22 cellular contexts compared by ENCODE assay signal in the genomic region with DNA sequence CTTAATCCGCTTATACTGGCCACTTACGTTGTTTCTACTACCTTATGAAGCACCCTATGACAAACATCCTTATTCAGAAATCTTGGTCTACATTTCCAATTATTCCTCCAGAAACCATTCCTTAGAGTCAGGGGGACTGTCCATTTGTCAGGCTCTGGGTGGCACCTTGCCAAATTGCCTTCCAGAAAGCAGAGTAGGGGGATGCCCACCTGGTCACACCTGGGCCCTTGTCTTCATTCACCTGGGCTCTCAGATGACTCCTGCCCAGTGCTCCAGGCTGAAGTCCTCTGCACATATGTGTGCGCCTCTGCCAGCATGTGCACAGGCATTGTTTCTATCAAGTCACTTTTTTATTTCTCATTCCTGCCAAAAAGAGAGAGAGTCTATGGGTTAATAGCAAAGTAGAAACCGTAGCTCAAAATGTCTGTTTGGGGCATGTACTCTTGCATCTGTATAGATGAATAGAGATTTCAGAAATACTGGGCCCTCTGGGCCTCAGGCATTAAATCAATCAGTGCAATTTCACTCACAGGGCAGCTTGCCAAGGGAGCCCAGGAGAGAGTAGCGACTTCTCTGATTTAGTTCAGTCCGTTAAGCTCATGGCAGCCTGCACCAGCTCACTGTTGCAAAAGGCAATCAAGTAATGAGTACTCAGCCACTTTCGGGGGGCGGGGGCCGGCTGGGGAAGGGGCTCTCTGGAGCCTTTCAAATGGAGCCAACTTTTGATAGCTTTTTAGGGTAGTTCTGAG.
DNase-seq lines count a peak whose midpoint lies in the region; ATAC-seq and TF ChIP-seq lines count a peak whose summit lies in the region.
"Had no signal": no experiment of that assay in that cellular context is flagged by ENCODE, and none has a peak within 500 bp of the region (broad histone marks: within the 10 kb centered on the region; RNA-seq: fewer than 3 reads in every experiment).

No MANE protein-coding gene starts in this region.

- no peak for ATAC-seq in HG03520 (IDR thresholded peaks at IDR 0.05; ENCODE audit: unreplicated experiment)
- no peak for ATAC-seq in HG03571 (IDR thresholded peaks at IDR 0.05; ENCODE audit: unreplicated experiment)
- ATAC-seq: activated CD8-positive, alpha-beta T cell treated with anti-CD3 and anti-CD28 coated beads for 36 hours; foreskin keratinocyte; HCT116; Panc1 had no signal

- H3K27ac ChIP-seq in A673 (ENCODE audit: low read depth, low read length, poor library complexity, severe bottlenecking) = peak overlapping the region; percentile 11
- H3K27ac ChIP-seq: foreskin keratinocyte had no signal

- H3K4me3 ChIP-seq in A673 (ENCODE audit: low read depth, low read length, poor library complexity, severe bottlenecking) = no peak overlapping the region

- H3K36me3 ChIP-seq in A673 (ENCODE audit: insufficient read depth, low read length, poor library complexity, severe bottlenecking) = no peaks in the 10 kb centered on the region

- no TSS peak for BruUV-seq in A673 (replicated peaks; lab: Mats Ljungman, UMichigan)

- no peaks in the 10 kb centered on the region for H3K27me3 Mint-ChIP-seq in activated T-helper 2 cell treated with anti-CD3 and anti-CD28 coated beads, Interferon-gamma antibody, Interleukin-2, Interleukin-4, amounts not matched to agents 10 μg/mL and 5 μg/mL and 100 μg/mL, durations not matched to agents 14 hours and 24 hours and 36 hours (ENCODE audit: low read depth)
- H3K27me3 Mint-ChIP-seq: activated CD8-positive, alpha-beta T cell treated with anti-CD3 and anti-CD28 coated beads for 36 hours had no signal

- H3K9me3 ChIP-seq in A673 (ENCODE audit: low read depth, low read length, poor library complexity, severe bottlenecking) = no peaks in the 10 kb centered on the region

- no peaks in the 10 kb centered on the region for H3K27me3 ChIP-seq in A673 (replicated peaks; ENCODE audit: insufficient read depth, low read depth, low read length, poor library complexity)
- H3K27me3 ChIP-seq: foreskin keratinocyte had no signal

- H3K4me1 Mint-ChIP-seq in activated T-helper 2 cell treated with anti-CD3 and anti-CD28 coated beads, Interferon-gamma antibody, Interleukin-2, Interleukin-4, amounts not matched to agents 10 μg/mL and 5 μg/mL and 100 μg/mL, durations not matched to agents 14 hours and 24 hours and 36 hours (ENCODE audit: low read depth) = peaks cover 39% of the 10 kb centered on the region

- intact Hi-C loops in A673 (cut with micrococcal nuclease; ENCODE audit: unreplicated experiment) = no loop called here
- intact Hi-C loops in activated T-helper 2 cell treated with anti-CD3 and anti-CD28 coated beads, Interferon-gamma antibody, Interleukin-2, Interleukin-4, amounts not matched to agents 10 μg/mL and 5 μg/mL and 100 μg/mL, durations not matched to agents 14 hours and 24 hours and 36 hours (cut with micrococcal nuclease) = no loop called here

- peaks cover 26% of the 10 kb centered on the region for H3K4me1 ChIP-seq in A673 (ENCODE audit: insufficient read depth, low read length, poor library complexity, severe bottlenecking)
- H3K4me1 ChIP-seq: foreskin keratinocyte had no signal

- POLR2A ChIA-PET in A673 (lab: Charles Lee; ENCODE audit: low non-redundant PET) = interaction anchor here (0.9 kb wide), 1 partner anchor 15 kb away, joined by 4 read pairs; no protein-coding TSS in a partner anchor

- no peak for TF ChIP-seq CTCF in A673 (conservative IDR thresholded peaks at IDR 0.05; ENCODE audit: low read depth, low read length)

- H3K4me3 Mint-ChIP-seq in activated T-helper 2 cell treated with anti-CD3 and anti-CD28 coated beads, Interferon-gamma antibody, Interleukin-2, Interleukin-4, amounts not matched to agents 10 μg/mL and 5 μg/mL and 100 μg/mL, durations not matched to agents 14 hours and 24 hours and 36 hours (ENCODE audit: low read depth) = no peak overlapping the region
- H3K4me3 Mint-ChIP-seq: activated CD8-positive, alpha-beta T cell treated with anti-CD3 and anti-CD28 coated beads for 36 hours; activated naive CD4-positive, alpha-beta T cell treated with anti-CD3 and anti-CD28 coated beads for 36 hours had no signal

- no peaks in the 10 kb centered on the region for H3K9me3 Mint-ChIP-seq in activated T-helper 2 cell treated with anti-CD3 and anti-CD28 coated beads, Interferon-gamma antibody, Interleukin-2, Interleukin-4, amounts not matched to agents 10 μg/mL and 5 μg/mL and 100 μg/mL, durations not matched to agents 14 hours and 24 hours and 36 hours
- H3K9me3 Mint-ChIP-seq: activated naive CD4-positive, alpha-beta T cell treated with anti-CD3 and anti-CD28 coated beads for 36 hours had no signal

- peak; percentile 82 for DNase-seq in A673 (ENCODE audit: low spot score)
- DNase-seq in COLO668 (lab: John Stamatoyannopoulos, UW; ENCODE audit: unreplicated experiment) = peak; percentile 7
- DNase-seq in NCI-H2227 treated with DMSO at 0.1 percent for 48 hours (lab: John Stamatoyannopoulos, UW) = peak; percentile 5
- no peak for DNase-seq in activated T-helper 2 cell treated with anti-CD3 and anti-CD28 coated beads, Interferon-gamma antibody, Interleukin-2, Interleukin-4, amounts not matched to agents 10 μg/mL and 5 μg/mL and 100 μg/mL, durations not matched to agents 14 hours and 24 hours and 36 hours (ENCODE audit: low spot score)
- no peak for DNase-seq in activated gamma-delta T cell treated with Interleukin-2 at 50 U/mL for 16 hours
- no peak for DNase-seq in nucleus accumbens (lab: John Stamatoyannopoulos, UW)
- DNase-seq: activated CD4-positive, CD25-positive, alpha-beta regulatory T cell; activated CD8-positive, alpha-beta T cell treated with anti-CD3 and anti-CD28 coated beads for 36 hours; activated naive CD4-positive, alpha-beta T cell treated with anti-CD3 and anti-CD28 coated beads for 36 hours; activated T-cell treated with anti-CD3 and anti-CD28 coated beads, Interleukin-2, amount 50 U/mL, for 1 hour; Calu3; effector CD4-positive, alpha-beta T cell; EL; foreskin keratinocyte; mammary epithelial cell; NCI-H187 treated with DMSO at 0.1 percent for 48 hours; stimulated activated CD4-positive, alpha-beta T cell treated with anti-CD3 and anti-CD28 coated beads, Interleukin-12 subunit alpha, Interleukin-12 subunit beta, amount 100 ng/mL, for 4 hours; T-helper 9 cell had no signal

- peak overlapping the region; percentile 6 for H3K27ac Mint-ChIP-seq in activated T-helper 2 cell treated with anti-CD3 and anti-CD28 coated beads, Interferon-gamma antibody, Interleukin-2, Interleukin-4, amounts not matched to agents 10 μg/mL and 5 μg/mL and 100 μg/mL, durations not matched to agents 14 hours and 24 hours and 36 hours
- H3K27ac Mint-ChIP-seq: activated CD8-positive, alpha-beta T cell treated with anti-CD3 and anti-CD28 coated beads for 36 hours; activated naive CD4-positive, alpha-beta T cell treated with anti-CD3 and anti-CD28 coated beads for 36 hours had no signal

- peaks cover 49% of the 10 kb centered on the region for H3K36me3 Mint-ChIP-seq in activated T-helper 2 cell treated with anti-CD3 and anti-CD28 coated beads, Interferon-gamma antibody, Interleukin-2, Interleukin-4, amounts not matched to agents 10 μg/mL and 5 μg/mL and 100 μg/mL, durations not matched to agents 14 hours and 24 hours and 36 hours (ENCODE audit: low read depth)

- CTCF ChIA-PET in A673 (lab: Charles Lee) = interaction anchor here (0.6 kb wide), 1 partner anchor 77 kb away, joined by 3 read pairs; no protein-coding TSS in a partner anchor

Comparison
In these comparisons a context has a peak if more than half of its experiments do, and no peak if none do; other contexts are left out.
1. DNase-seq: peak in A673 (single experiment), COLO668 (single experiment) and NCI-H2227 treated with DMSO at 0.1 percent for 48 hours (single experiment); none in activated T-helper 2 cell treated with anti-CD3 and anti-CD28 coated beads, Interferon-gamma antibody, Interleukin-2, Interleukin-4, amounts not matched to agents 10 μg/mL and 5 μg/mL and 100 μg/mL, durations not matched to agents 14 hours and 24 hours and 36 hours (single experiment), activated gamma-delta T cell treated with Interleukin-2 at 50 U/mL for 16 hours (single experiment) and nucleus accumbens (0 of 56).